In the genomic region with DNA sequence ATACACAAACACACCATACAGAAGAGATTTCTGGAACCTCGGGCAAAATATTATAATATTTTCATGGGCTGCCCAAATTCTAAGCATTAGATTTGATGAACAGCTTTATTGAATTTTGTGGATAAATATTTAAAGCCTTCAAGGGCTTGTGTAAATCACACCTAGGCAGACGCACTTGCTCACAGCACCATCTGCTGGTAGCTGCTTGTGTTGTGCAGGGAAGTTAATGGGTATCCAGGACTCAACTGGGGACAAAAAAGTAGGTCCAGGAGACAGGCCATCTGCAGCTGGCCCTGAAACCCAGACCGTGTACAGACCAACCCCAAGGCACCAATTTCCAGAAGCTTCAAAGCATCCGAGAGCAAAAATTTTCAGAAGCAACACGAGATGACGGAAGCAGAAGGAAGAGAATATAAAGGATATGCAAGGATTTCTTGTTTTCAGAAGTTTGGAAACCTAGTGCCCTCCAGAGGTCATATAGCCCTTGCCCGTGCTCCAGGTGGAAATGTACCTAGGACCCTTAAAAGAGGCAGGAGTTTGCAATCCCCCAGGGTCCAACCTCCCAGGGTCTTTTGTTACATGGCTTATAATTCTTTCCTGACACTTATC, we compare ENCODE assay signal across 8 cellular contexts.
DNase-seq lines count a peak whose midpoint lies in the region; ATAC-seq and TF ChIP-seq lines count a peak whose summit lies in the region.

No MANE protein-coding gene starts in this region.

- no peaks in the 10 kb centered on the region for H3K79me2 ChIP-seq in KMS-11 (ENCODE audit: insufficient read depth, low read depth)

- no peaks in the 10 kb centered on the region for H3K9me3 ChIP-seq in lower lobe of right lung
- no peaks in the 10 kb centered on the region for H3K9me3 ChIP-seq in tibial nerve

- no peak overlapping the region for H3K9ac ChIP-seq in KMS-11

- intact Hi-C loops in lower lobe of right lung (cut with DNase I): no loop called here

- DNase-seq in DMS114 treated with DMSO at 0.1 percent for 48 hours (lab: John Stamatoyannopoulos, UW; ENCODE audit: unreplicated experiment): peak; percentile 40
- DNase-seq in RKO (ENCODE audit: low spot score): peak; percentile 69
- peak; percentile 75 for DNase-seq in dermis blood vessel endothelial cell
- peak; percentile 67 for DNase-seq in lower lobe of right lung
- DNase-seq in tibial nerve (ENCODE audit: low spot score in 2 of 2): peak; percentile 38 to 66
- DNase-seq in natural killer cell treated with Interleukin-12 subunit alpha and Interleukin-12 subunit beta and Interleukin-15 and Interleukin-18, amount 100 ng/mL, for 72 hours (ENCODE audit: low spot score): no peak

- WGBS in tibial nerve, 2 donors: 6 to 11% methylated on average over 7 of the region's 7 CpGs

- H2AFZ ChIP-seq in KMS-11 (ENCODE audit: low read depth): no peak overlapping the region

- TF ChIP-seq CTCF in KMS-11 (conservative IDR thresholded peaks at IDR 0.05; ENCODE audit: low read depth, low read length) (peak; percentile 74), lower lobe of right lung (IDR thresholded peaks at IDR 0.05) (peak; percentile 77), tibial nerve (IDR thresholded peaks at IDR 0.05) (peak; percentile 34 to 60 (median 53))

- H3K36me3 Mint-ChIP-seq in natural killer cell treated with Interleukin-12 subunit alpha and Interleukin-12 subunit beta and Interleukin-15 and Interleukin-18, amount 100 ng/mL, for 72 hours: no peaks in the 10 kb centered on the region

- peaks cover 3% of the 10 kb centered on the region for H3K9me3 Mint-ChIP-seq in natural killer cell treated with Interleukin-12 subunit alpha and Interleukin-12 subunit beta and Interleukin-15 and Interleukin-18, amount 100 ng/mL, for 72 hours

- no peak for TF ChIP-seq POLR2A in tibial nerve (IDR thresholded peaks at IDR 0.05)

- H3K4me2 ChIP-seq in KMS-11: no peak overlapping the region

- peaks cover under 1 to 4% of the 10 kb centered on the region in 2 donors for H3K27me3 Mint-ChIP-seq in natural killer cell treated with Interleukin-12 subunit alpha and Interleukin-12 subunit beta and Interleukin-15 and Interleukin-18, amount 100 ng/mL, for 72 hours

- TF ChIP-seq EP300 in tibial nerve (IDR thresholded peaks at IDR 0.05): no peak

- no peak overlapping the region for H3K27ac Mint-ChIP-seq in natural killer cell treated with Interleukin-12 subunit alpha and Interleukin-12 subunit beta and Interleukin-15 and Interleukin-18, amount 100 ng/mL, for 72 hours

- H3K27ac ChIP-seq in KMS-11 (no peak overlapping the region), lower lobe of right lung (no peak overlapping the region), tibial nerve (no peak overlapping the region)

- H3K36me3 ChIP-seq in KMS-11 (ENCODE audit: insufficient read depth) (no peaks in the 10 kb centered on the region), lower lobe of right lung (no peaks in the 10 kb centered on the region), tibial nerve (no peaks in the 10 kb centered on the region)

- no peaks in the 10 kb centered on the region for H3K4me1 ChIP-seq in KMS-11 (ENCODE audit: low read depth, poor library complexity, severe bottlenecking)
- no peaks in the 10 kb centered on the region for H3K4me1 ChIP-seq in lower lobe of right lung
- no peaks in the 10 kb centered on the region for H3K4me1 ChIP-seq in tibial nerve

- peak; percentile 68 for ATAC-seq in GM19438 (IDR thresholded peaks at IDR 0.05; ENCODE audit: low read depth, unreplicated experiment)
- peak; percentile 78 to 87 for ATAC-seq in lower lobe of right lung
- ATAC-seq in natural killer cell treated with Interleukin-12 subunit alpha and Interleukin-12 subunit beta and Interleukin-15 and Interleukin-18, amount 100 ng/mL, for 72 hours: no peak

- no peaks in the 10 kb centered on the region for H3K4me1 Mint-ChIP-seq in natural killer cell treated with Interleukin-12 subunit alpha and Interleukin-12 subunit beta and Interleukin-15 and Interleukin-18, amount 100 ng/mL, for 72 hours (ENCODE audit: low read depth in 2 of 2)

- H3K4me3 ChIP-seq in KMS-11 (IDR thresholded peaks at IDR 0.05; ENCODE audit: insufficient read depth, low read depth, low read length) (no peak overlapping the region), lower lobe of right lung (no peak overlapping the region), tibial nerve (no peak overlapping the region)

- H3K4me3 Mint-ChIP-seq in natural killer cell treated with Interleukin-12 subunit alpha and Interleukin-12 subunit beta and Interleukin-15 and Interleukin-18, amount 100 ng/mL, for 72 hours: no peak overlapping the region

- H3K27me3 ChIP-seq in KMS-11 (ENCODE audit: insufficient read depth, low read depth) (no peaks in the 10 kb centered on the region), lower lobe of right lung (ENCODE audit: low read depth) (no peaks in the 10 kb centered on the region), tibial nerve (no peaks in the 10 kb centered on the region)

- H4K20me1 ChIP-seq in KMS-11 (ENCODE audit: insufficient read depth): no peaks in the 10 kb centered on the region

Comparison
In these comparisons a context has a peak if more than half of its experiments do, and no peak if none do; other contexts are left out.
1. ATAC-seq: peak in GM19438 (single experiment) and lower lobe of right lung (2 of 2); none in natural killer cell treated with Interleukin-12 subunit alpha and Interleukin-12 subunit beta and Interleukin-15 and Interleukin-18, amount 100 ng/mL, for 72 hours (0 of 2).
2. Peak in every context shown above with its lines, with median percentiles within 50 percentile points of each other: CTCF ChIP-seq.